Comparison of ENCODE assay signal across 16 cellular contexts in the genomic region with DNA sequence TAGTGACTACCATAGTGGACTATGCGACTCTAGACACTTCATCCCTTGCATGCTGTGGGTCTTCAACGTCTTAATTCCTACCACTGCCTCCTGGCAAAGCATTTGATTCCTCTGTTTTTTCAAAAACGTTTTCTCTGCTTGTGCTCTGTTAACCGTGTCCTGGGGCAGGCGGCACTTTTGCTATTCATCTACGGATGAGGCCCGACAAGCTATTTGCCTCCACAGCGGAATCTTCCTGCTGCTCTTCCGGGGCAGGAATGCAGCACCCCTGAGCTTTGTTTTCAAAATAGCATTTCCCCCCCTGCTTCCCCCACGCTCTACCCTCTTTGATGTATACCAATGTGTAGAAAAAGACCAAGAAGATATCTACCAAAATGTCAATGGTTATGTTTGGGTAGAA. TPM values are rescaled to one million over a fixed set of nuclear protein-coding genes. Genes with fewer than 3 reads are reported as not detected.
DNase-seq lines count a peak whose midpoint lies in the region; ATAC-seq and TF ChIP-seq lines count a peak whose summit lies in the region.
"Had no signal": no experiment of that assay in that cellular context is flagged by ENCODE, and none has a peak within 500 bp of the region (broad histone marks: within the 10 kb centered on the region; RNA-seq: fewer than 3 reads in every experiment).

No MANE protein-coding gene starts in this region.

- H3K36me3 Mint-ChIP-seq in nephron progenitor cell (ENCODE audit: low read depth) (no peaks in the 10 kb centered on the region), mesothelial cell of epicardium (no peaks in the 10 kb centered on the region), natural killer cell (no peaks in the 10 kb centered on the region)
- H3K36me3 Mint-ChIP-seq: CD4-positive, CD25-positive, alpha-beta regulatory T cell had no signal

- H3K4me3 Mint-ChIP-seq in nephron progenitor cell (peak overlapping the region; percentile 61), mesothelial cell of epicardium (no peak overlapping the region), natural killer cell (no peak overlapping the region)
- H3K4me3 Mint-ChIP-seq: CD4-positive, CD25-positive, alpha-beta regulatory T cell had no signal

- intact Hi-C loops in natural killer cell (cut with micrococcal nuclease): no loop called here

- H3K9me3 Mint-ChIP-seq in nephron progenitor cell (peaks cover 11% of the 10 kb centered on the region), mesothelial cell of epicardium (no peaks in the 10 kb centered on the region), natural killer cell (no peaks in the 10 kb centered on the region)

- DNase-seq in ELF-1 (ENCODE audit: low read depth, low spot score) (peak; percentile 85), iPS DF 4.7 (ENCODE audit: extremely low read depth, low spot score) (peak; percentile 49), nephron progenitor cell (peak; percentile 11), mesothelial cell of epicardium (ENCODE audit: low spot score in 2 of 2, unreplicated experiment in 2 of 2) (no peak), GM03348 (ENCODE audit: low spot score) (no peak), natural killer cell (no peak)
- DNase-seq in activated naive CD4-positive, alpha-beta T cell treated with anti-CD3 and anti-CD28 coated beads, Interleukin-2, amount 50 U/mL, for 16 hours: no peak
- DNase-seq: CD4-positive, CD25-positive, alpha-beta regulatory T cell; Karpas-422; MM.1S; NCI-H1105 treated with DMSO at 0.1 percent for 48 hours; NCI-H187; NCI-H2171; NCI-H774; SHP77 had no signal

- no peaks in the 10 kb centered on the region for H3K27me3 ChIP-seq in HUES64 (ENCODE audit: insufficient read depth, low read length)

- no peaks in the 10 kb centered on the region for H3K9me3 ChIP-seq in HUES64 (ENCODE audit: insufficient read depth, low read depth, low read length)

- H3K27me3 Mint-ChIP-seq in nephron progenitor cell (ENCODE audit: low read depth, poor library complexity) (no peaks in the 10 kb centered on the region), mesothelial cell of epicardium (ENCODE audit: low read depth) (peaks cover 10% of the 10 kb centered on the region), natural killer cell (ENCODE audit: low read depth in 2 of 2) (peaks cover 0 to 11% of the 10 kb centered on the region in 2 donors)

- peak overlapping the region; percentile 69 for H3K27ac ChIP-seq in HUES64 (ENCODE audit: low read depth, low read length)

- peak overlapping the region; percentile 30; the same call in 1 of the 2 replicates for H3K4me3 ChIP-seq in HUES64 (ENCODE audit: low read length)

- H3K36me3 ChIP-seq in HUES64 (ENCODE audit: insufficient read depth, low read length): no peaks in the 10 kb centered on the region

- no peak for TF ChIP-seq CTCF in nephron progenitor cell (IDR thresholded peaks at IDR 0.05)
- TF ChIP-seq CTCF in mesothelial cell of epicardium (IDR thresholded peaks at IDR 0.05; ENCODE audit: unreplicated experiment): no peak
- TF ChIP-seq CTCF in natural killer cell (IDR thresholded peaks at IDR 0.05): no peak

- H3K4me1 ChIP-seq in HUES64 (ENCODE audit: insufficient read depth, low read length): peaks cover 12% of the 10 kb centered on the region; the same call in 1 of the 2 replicates

- H3K27ac Mint-ChIP-seq in nephron progenitor cell (peak overlapping the region; percentile 89), mesothelial cell of epicardium (no peak overlapping the region), natural killer cell (no peak overlapping the region)
- H3K27ac Mint-ChIP-seq: CD4-positive, CD25-positive, alpha-beta regulatory T cell had no signal

- peaks cover 12% of the 10 kb centered on the region for H3K4me1 Mint-ChIP-seq in nephron progenitor cell
- H3K4me1 Mint-ChIP-seq in mesothelial cell of epicardium: peaks cover 3% of the 10 kb centered on the region
- H3K4me1 Mint-ChIP-seq in natural killer cell: no peaks in the 10 kb centered on the region

- ATAC-seq in natural killer cell: no peak

- H3K9ac ChIP-seq in HUES64 (ENCODE audit: low read depth, low read length): peak overlapping the region; percentile 61; the same call in 1 of the 2 replicates

- 6% methylated on average over 9 of the region's 10 CpGs for WGBS in HUES64

RNA-seq across cellular contexts. Expression of a gene that starts 39.8 kb away (rescaled TPM):
- 36.2 TPM for polyA plus RNA-seq in HUES64 (2013, experiment 1 of 2)
- 36.8 TPM for polyA plus RNA-seq in HUES64 (2013, experiment 2 of 2)
- total RNA-seq in mesothelial cell of epicardium: 39.6 to 42.3 TPM (median 41.8 TPM) in 3 replicates
- 10 to 100 TPM; 27.9 to 36.9 (median 32.0) TPM for total RNA-seq in natural killer cell

RNA-seq across cellular contexts. Expression of a gene that starts 42.0 kb away (rescaled TPM):
- 87.0 TPM for polyA plus RNA-seq in HUES64 (2013, experiment 1 of 2)
- polyA plus RNA-seq in HUES64 (2013, experiment 2 of 2): 89.8 TPM
- total RNA-seq in mesothelial cell of epicardium (141 to 151 TPM (median 144 TPM) in 3 replicates), natural killer cell (100 to 1,000 TPM; 138 to 176 (median 165) TPM)

Comparison
In these comparisons a context has a peak if more than half of its experiments do, and no peak if none do; other contexts are left out.
1. DNase-seq: peak in ELF-1 (single experiment), iPS DF 4.7 (single experiment) and nephron progenitor cell (single experiment); none in mesothelial cell of epicardium (0 of 2), GM03348 (single experiment), natural killer cell (single experiment) and activated naive CD4-positive, alpha-beta T cell treated with anti-CD3 and anti-CD28 coated beads, Interleukin-2, amount 50 U/mL, for 16 hours (single experiment).